Comparison of ENCODE assay signal across 17 cellular contexts in genomic region chr1:9186082-9186859, GRCh38. TPM values are rescaled to one million over a fixed set of nuclear protein-coding genes. Genes with fewer than 3 reads are reported as not detected.
DNase-seq lines count a peak whose midpoint lies in the region; ATAC-seq, FAIRE-seq and TF ChIP-seq lines count a peak whose summit lies in the region.
"Had no signal": no experiment of that assay in that cellular context is flagged by ENCODE, and none has a peak within 500 bp of the region (broad histone marks: within the 10 kb centered on the region; RNA-seq: fewer than 3 reads in every experiment).

No MANE protein-coding gene starts in this region.

- peak overlapping the region; percentile 26 for H3K18ac ChIP-seq in neuronal stem cell (ENCODE audit: low read length)

- WGBS in neuronal stem cell (ENCODE audit: extremely low coverage in 2 of 2, insufficient read length in 2 of 2, insufficient replicate concordance in 1 of 2), 2 donors: no CpG with 5 or more reads among the region's 5 CpGs

- H3K27ac ChIP-seq in neuronal stem cell (replicated peaks; ENCODE audit: low read length) (no peak overlapping the region), GM23338 (ENCODE audit: low read depth) (no peak overlapping the region)

- no peak overlapping the region for H3K4me3 Mint-ChIP-seq in GM23338
- H3K4me3 Mint-ChIP-seq: B cell; CD8-positive, alpha-beta T cell had no signal

- H2AFZ ChIP-seq in neuronal stem cell (ENCODE audit: low read length) (no peak overlapping the region), GM23338 (no peak overlapping the region)

- no peak overlapping the region for H3K4ac ChIP-seq in neuronal stem cell (ENCODE audit: low read length)

- H3K79me1 ChIP-seq in neuronal stem cell (ENCODE audit: low read depth, low read length): peaks cover 4% of the 10 kb centered on the region

- H2BK15ac ChIP-seq in neuronal stem cell (ENCODE audit: low read length): no peak overlapping the region

- ATAC-seq in GM18907 (IDR thresholded peaks at IDR 0.05; ENCODE audit: unreplicated experiment): no peak
- ATAC-seq in GM23338: no peak
- no peak for ATAC-seq in HG02610 (IDR thresholded peaks at IDR 0.05; ENCODE audit: unreplicated experiment)
- ATAC-seq: CD8-positive, alpha-beta T cell; K562 had no signal

- DNase-seq in GM12891 (ENCODE audit: insufficient read length, low spot score) (no peak), amniotic epithelial cell (ENCODE audit: low read depth) (peak; percentile 85), fibroblast of peridontal ligament (ENCODE audit: extremely low read depth) (peak; percentile 62), neuronal stem cell (ENCODE audit: low spot score) (no peak), GM23338 (ENCODE audit: low spot score) (no peak)
- DNase-seq: CD8-positive, alpha-beta T cell; NCI-H146; NCI-H2107; NCI-H69; NK-92 treated with Interleukin-12 subunit alpha and Interleukin-12 subunit beta, amount 100 ng/mL, for 24 hours; OCI-M1 had no signal

- no peak overlapping the region for H4K8ac ChIP-seq in neuronal stem cell (ENCODE audit: low read depth, low read length)

- H3K9me2 ChIP-seq in GM23338 (ENCODE audit: insufficient read depth): no peaks in the 10 kb centered on the region

- no peaks in the 10 kb centered on the region for H3K9me3 Mint-ChIP-seq in GM23338
- H3K9me3 Mint-ChIP-seq: CD8-positive, alpha-beta T cell had no signal

- no peak for TF ChIP-seq POLR2A in GM12891 (IDR thresholded peaks at IDR 0.05; ENCODE audit: low read depth, low read length)

- H3K4me3 ChIP-seq in neuronal stem cell (ENCODE audit: low read length in 2 of 2) (no peak overlapping the region), GM23338 (no peak overlapping the region)
- H3K4me3 ChIP-seq: K562 had no signal

- H2BK120ac ChIP-seq in neuronal stem cell (ENCODE audit: low read depth, low read length): no peak overlapping the region

- H4K91ac ChIP-seq in neuronal stem cell (ENCODE audit: low read depth, low read length, poor library complexity): no peak overlapping the region

- H3K27me3 Mint-ChIP-seq in GM23338 (ENCODE audit: insufficient read depth, low read depth, poor library complexity): peaks cover 29% of the 10 kb centered on the region

- H3K4me1 ChIP-seq in neuronal stem cell (ENCODE audit: control insufficient read depth in 2 of 2, insufficient read depth in 1 of 2, low read depth in 1 of 2, low read length in 2 of 2) (peaks cover 6 to 12% of the 10 kb centered on the region in 2 donors), GM23338 (ENCODE audit: insufficient read depth) (peaks cover 7% of the 10 kb centered on the region; the same call in 1 of the 2 replicates)

- H3K23ac ChIP-seq in neuronal stem cell (ENCODE audit: low read depth, low read length, poor library complexity): no peak overlapping the region

- peaks cover 31% of the 10 kb centered on the region for H3K4me1 Mint-ChIP-seq in GM23338

- peaks cover 3% of the 10 kb centered on the region in 2 donors for H3K9me3 ChIP-seq in neuronal stem cell (replicated peaks in 1 of 2; ENCODE audit: control insufficient read depth in 2 of 2, insufficient read depth in 1 of 2, low read depth in 1 of 2, low read length in 2 of 2)

- H3F3A ChIP-seq in GM23338 (replicated peaks; ENCODE audit: low read depth): peaks cover 4% of the 10 kb centered on the region

- H3K4me2 ChIP-seq in neuronal stem cell (ENCODE audit: insufficient read depth, low read length, poor library complexity, severe bottlenecking): no peak overlapping the region
- no peak overlapping the region for H3K4me2 ChIP-seq in GM23338

- FAIRE-seq in GM12891 (lab: Jason Lieb, UNC): peak; percentile 20
- FAIRE-seq: D721Med, HTR-8/SVneo, K562 had no signal

- TF ChIP-seq CTCF in GM23338 (conservative IDR thresholded peaks at IDR 0.05; ENCODE audit: low read depth in 2 of 2): peak in 1 of 2 experiments; percentile 19; a peak in 1 of 4 replicates

- H3K14ac ChIP-seq in neuronal stem cell (ENCODE audit: low read length): no peak overlapping the region

- peaks cover 5% of the 10 kb centered on the region for H3K79me2 ChIP-seq in GM23338 (replicated peaks; ENCODE audit: insufficient read depth)

- H2AK5ac ChIP-seq in neuronal stem cell (ENCODE audit: low read depth, low read length): no peak overlapping the region

- no peak overlapping the region for H3K27ac Mint-ChIP-seq in GM23338
- H3K27ac Mint-ChIP-seq: B cell; CD8-positive, alpha-beta T cell had no signal

- H3K9ac ChIP-seq in neuronal stem cell (ENCODE audit: low read depth, low read length, poor library complexity): no peak overlapping the region

- peaks cover 0 to 1% of the 10 kb centered on the region in 2 donors for H3K36me3 ChIP-seq in neuronal stem cell (replicated peaks in 1 of 2; ENCODE audit: control insufficient read depth in 2 of 2, insufficient read depth in 2 of 2, low read length in 2 of 2)
- H3K36me3 ChIP-seq in GM23338 (ENCODE audit: insufficient read depth): no peaks in the 10 kb centered on the region

- no peak overlapping the region for H2BK5ac ChIP-seq in neuronal stem cell (ENCODE audit: low read length)

- no peaks in the 10 kb centered on the region for H4K20me1 ChIP-seq in GM23338 (replicated peaks; ENCODE audit: insufficient read depth)

- H3K36me3 Mint-ChIP-seq in GM23338 (ENCODE audit: low read depth): peaks cover 14% of the 10 kb centered on the region
- H3K36me3 Mint-ChIP-seq: CD8-positive, alpha-beta T cell had no signal

- H3K27me3 ChIP-seq in neuronal stem cell (ENCODE audit: control insufficient read depth in 3 of 3, insufficient read depth in 3 of 3, low read depth in 1 of 3, low read length in 3 of 3) (peaks cover 0 to 41% (median 21%) of the 10 kb centered on the region in 3 experiments), GM23338 (ENCODE audit: insufficient read depth) (peaks cover 27% of the 10 kb centered on the region)

- H2BK12ac ChIP-seq in neuronal stem cell (ENCODE audit: low read length): no peak overlapping the region

TF ChIP-seq in GM12891, 5 proteins besides CTCF, POLR2A, EP300 and RAD21:
- TF ChIP-seq POLR2AphosphoS5 (IDR thresholded peaks at IDR 0.05; ENCODE audit: low read depth, low read length): no peak
- no peak for TF ChIP-seq POU2F2 (IDR thresholded peaks at IDR 0.05; ENCODE audit: low read depth, low read length)
- TF ChIP-seq PAX5 (IDR thresholded peaks at IDR 0.05; ENCODE audit: insufficient read depth, low read length, severe bottlenecking): no peak
- no peak for TF ChIP-seq TAF1 (IDR thresholded peaks at IDR 0.05; ENCODE audit: low read depth, low read length)
- no peak for TF ChIP-seq SPI1 (IDR thresholded peaks at IDR 0.05; ENCODE audit: low read depth, low read length)

TF ChIP-seq in GM23338, 12 proteins besides CTCF, POLR2A, EP300 and RAD21 (continues in another document):
- no peak for TF ChIP-seq EZH2 (IDR thresholded peaks at IDR 0.05; ENCODE audit: low read depth, unreplicated experiment)
- no peak for TF ChIP-seq NANOG (IDR thresholded peaks at IDR 0.05; ENCODE audit: borderline replicate concordance)
- TF ChIP-seq POLR2AphosphoS5 (IDR thresholded peaks at IDR 0.05; ENCODE audit: low read depth): no peak
- TF ChIP-seq ETS1 (IDR thresholded peaks at IDR 0.05): no peak
- no peak for TF ChIP-seq ZNF331 (CRISPR knock-in tag; IDR thresholded peaks at IDR 0.05; ENCODE audit: low read depth)

RNA-seq across cellular contexts. Expression of gene H6PD, which starts 48.3 kb away (rescaled TPM):
- polyA plus RNA-seq in GM12891 (2012; ENCODE audit: low read depth, missing spikeins): 8.7 TPM
- polyA plus RNA-seq in neuronal stem cell (2013, experiment 1 of 2): 14.1 TPM
- polyA plus RNA-seq in neuronal stem cell (2013, experiment 2 of 2): 15.0 TPM
- 4.2 and 4.7 TPM in 2 replicates for total RNA-seq in GM23338 (2014; rRNA removed; shearing (Covaris generic))
- 0.99 and 1.2 TPM in 2 replicates for polyA plus RNA-seq in GM23338 (2016; fragmentation: Nextera tagmentation; extraction: Ambion mirVana)

RNA-seq across cellular contexts. Expression of gene GPR157, which starts 57.4 kb away (rescaled TPM):
- 6.8 TPM for polyA plus RNA-seq in GM12891 (2012; ENCODE audit: low read depth, missing spikeins)
- polyA plus RNA-seq in neuronal stem cell (2013, experiment 1 of 2): 2.3 TPM
- polyA plus RNA-seq in neuronal stem cell (2013, experiment 2 of 2): 6.1 TPM
- 3.9 and 4.2 TPM in 2 replicates for total RNA-seq in GM23338 (2014; rRNA removed; shearing (Covaris generic))
- polyA plus RNA-seq in GM23338 (2016; fragmentation: Nextera tagmentation; extraction: Ambion mirVana): 0.81 and 0.85 TPM in 2 replicates

Comparison
In these comparisons a context has a peak if more than half of its experiments do, and no peak if none do; other contexts are left out.
1. DNase-seq: peak in amniotic epithelial cell (single experiment) and fibroblast of peridontal ligament (single experiment); none in GM12891 (single experiment), neuronal stem cell (single experiment) and GM23338 (single experiment).